In the genomic region with DNA sequence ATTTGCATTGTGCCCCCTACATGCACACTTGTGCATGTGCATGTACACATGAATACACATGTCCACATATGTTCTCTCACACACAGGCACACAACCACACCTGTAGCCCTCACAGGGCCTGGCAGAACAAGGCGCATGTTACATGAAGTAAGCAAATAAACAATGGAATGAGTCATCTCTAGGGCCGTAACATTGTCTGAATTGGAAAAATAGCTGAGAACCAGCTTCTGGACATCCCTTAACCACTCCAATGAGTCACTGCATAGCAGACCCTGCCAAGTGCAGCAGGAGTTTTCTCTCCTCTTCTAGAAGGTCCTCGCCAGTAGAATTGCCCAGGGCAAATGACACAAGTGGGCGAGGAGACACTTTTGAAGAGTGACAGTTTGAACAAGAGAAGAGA, we compare ENCODE assay signal across 13 cellular contexts.
DNase-seq lines count a peak whose midpoint lies in the region; ATAC-seq, FAIRE-seq and TF ChIP-seq lines count a peak whose summit lies in the region.
"Had no signal": no experiment of that assay in that cellular context is flagged by ENCODE, and none has a peak within 500 bp of the region (broad histone marks: within the 10 kb centered on the region; RNA-seq: fewer than 3 reads in every experiment).

No MANE protein-coding gene starts in this region.

- H3K9me3 Mint-ChIP-seq in nephron progenitor cell: peaks cover 7% of the 10 kb centered on the region

- dilution Hi-C loops in endothelial cell of umbilical vein (cut with MboI; ENCODE audit: extremely low pct_ligation_motif_present, low sequenced_read_pairs): no loop called here

- FAIRE-seq in endothelial cell of umbilical vein (lab: Jason Lieb, UNC): no peak
- FAIRE-seq in pancreas (lab: Jason Lieb, UNC): no peak

- TF ChIP-seq CTCF in PC-9 (conservative IDR thresholded peaks at IDR 0.05) (no peak), endothelial cell of umbilical vein (IDR thresholded peaks at IDR 0.05; ENCODE audit: extremely low read depth in 1 of 2, insufficient read depth in 1 of 2, low read depth in 1 of 2, low read length in 2 of 2) (no peak), pancreas (IDR thresholded peaks at IDR 0.05) (no peak), nephron progenitor cell (IDR thresholded peaks at IDR 0.05) (no peak)

- CTCF ChIA-PET in PC-9 (lab: Charles Lee): no interaction called here
- CTCF ChIA-PET in endothelial cell of umbilical vein (lab: Charles Lee): interaction anchor here (1.0 to 1.1 kb wide), 2 partner anchors 319 to 560 kb away, joined by 3 read pairs; no protein-coding TSS in a partner anchor

- H3K4me3 Mint-ChIP-seq in nephron progenitor cell: no peak overlapping the region
- H3K4me3 Mint-ChIP-seq: IgD-negative memory B cell had no signal

- peak; percentile 41 to 87 (median 70) for ATAC-seq in pancreas

- peak overlapping the region; percentile 21; the same call in 1 of the 2 replicates for H3K4me2 ChIP-seq in PC-9
- no peak overlapping the region for H3K4me2 ChIP-seq in endothelial cell of umbilical vein (ENCODE audit: insufficient read depth, low read length)

- H3K9ac ChIP-seq in endothelial cell of umbilical vein (replicated peaks; ENCODE audit: extremely low read depth, insufficient read depth, low read length): no peak overlapping the region

- peaks cover 33% of the 10 kb centered on the region for H3K4me1 ChIP-seq in PC-9 (replicated peaks; ENCODE audit: insufficient read depth)
- no peaks in the 10 kb centered on the region for H3K4me1 ChIP-seq in endothelial cell of umbilical vein (ENCODE audit: control insufficient read depth, extremely low read depth, insufficient read depth, low read length)
- no peaks in the 10 kb centered on the region for H3K4me1 ChIP-seq in pancreas

- H3K27me3 Mint-ChIP-seq in nephron progenitor cell (ENCODE audit: low read depth, poor library complexity): no peaks in the 10 kb centered on the region
- H3K27me3 Mint-ChIP-seq: IgD-negative memory B cell had no signal

- H3K36me3 Mint-ChIP-seq in nephron progenitor cell (ENCODE audit: low read depth): no peaks in the 10 kb centered on the region
- H3K36me3 Mint-ChIP-seq: IgD-negative memory B cell had no signal

- POLR2A ChIA-PET in PC-9 (lab: Charles Lee; ENCODE audit: unreplicated experiment) (interaction anchor here (0.6 kb wide), 1 partner anchor 311 kb away, joined by 4 read pairs; no protein-coding TSS in a partner anchor), endothelial cell of umbilical vein (lab: Charles Lee) (no interaction called here)

- H3K4me3 ChIP-seq in PC-9 (no peak overlapping the region), endothelial cell of umbilical vein (replicated peaks in 1 of 3; ENCODE audit: insufficient read depth in 1 of 3, low read depth in 1 of 3, low read length in 3 of 3) (no peak overlapping the region), pancreas (no peak overlapping the region)

- WGBS in pancreas, 2 donors: 57 to 66% methylated on average over 4 of the region's 4 CpGs

- H3K4me1 Mint-ChIP-seq in nephron progenitor cell: no peaks in the 10 kb centered on the region
- H3K4me1 Mint-ChIP-seq: IgD-negative memory B cell had no signal

- peak; percentile 71 for DNase-seq in EH (ENCODE audit: low read depth)
- peak; percentile 25 to 94 for DNase-seq in PC-9
- DNase-seq in endothelial cell of umbilical vein (ENCODE audit: low read depth, low spot score): peak; percentile 51
- peak in 5 of 6 donors; percentile 2 to 45 (median 15) for DNase-seq in pancreas
- DNase-seq in anterior cingulate cortex (lab: John Stamatoyannopoulos, UW): no peak
- no peak for DNase-seq in DMS 273 (lab: John Stamatoyannopoulos, UW; ENCODE audit: unreplicated experiment)
- DNase-seq in nephron progenitor cell: no peak
- DNase-seq in epidermal melanocyte (ENCODE audit: insufficient read length, low spot score): no peak
- DNase-seq: activated CD8-positive, alpha-beta memory T cell treated with anti-CD3 and anti-CD28 coated beads, Interleukin-2, amount 50 U/mL, for 4 hours; left cardiac atrium; NCI-H2081; stimulated activated CD8-positive, alpha-beta memory T cell treated with anti-CD3 and anti-CD28 coated beads, Interleukin-4, amount 100 ng/mL, for 48 hours had no signal

- H3K27me3 ChIP-seq in PC-9 (ENCODE audit: insufficient read depth, low read depth) (no peaks in the 10 kb centered on the region), endothelial cell of umbilical vein (ENCODE audit: control insufficient read depth in 2 of 2, insufficient read depth in 2 of 2, low read length in 2 of 2) (no peaks in the 10 kb centered on the region), pancreas (no peaks in the 10 kb centered on the region)

- H4K20me1 ChIP-seq in PC-9 (ENCODE audit: insufficient read depth) (no peaks in the 10 kb centered on the region), endothelial cell of umbilical vein (replicated peaks; ENCODE audit: control insufficient read depth, extremely low read depth, insufficient read depth, low read length) (no peaks in the 10 kb centered on the region)

- no peaks in the 10 kb centered on the region for H3K9me1 ChIP-seq in endothelial cell of umbilical vein (replicated peaks; ENCODE audit: control insufficient read depth, extremely low read depth, insufficient read depth, low read length)

- H3K79me2 ChIP-seq in PC-9 (ENCODE audit: low read depth) (no peaks in the 10 kb centered on the region), endothelial cell of umbilical vein (ENCODE audit: control insufficient read depth, insufficient read depth, low read length) (no peaks in the 10 kb centered on the region)

- TF ChIP-seq POLR2A in endothelial cell of umbilical vein (IDR thresholded peaks at IDR 0.05; ENCODE audit: low read depth, low read length): no peak

- BruUV-seq in PC-9 (replicated peaks; lab: Mats Ljungman, UMichigan) (no TSS peak), endothelial cell of umbilical vein (replicated peaks; lab: Mats Ljungman, UMichigan) (no TSS peak)

- H3K36me3 ChIP-seq in PC-9 (ENCODE audit: low read depth) (no peaks in the 10 kb centered on the region), endothelial cell of umbilical vein (ENCODE audit: control insufficient read depth in 2 of 2, extremely low read depth in 1 of 2, insufficient read depth in 2 of 2, low read length in 2 of 2) (no peaks in the 10 kb centered on the region), pancreas (no peaks in the 10 kb centered on the region)

- no peak overlapping the region for H2AFZ ChIP-seq in PC-9
- no peak overlapping the region for H2AFZ ChIP-seq in endothelial cell of umbilical vein (ENCODE audit: low read depth, low read length)

- H3K27ac ChIP-seq in PC-9: no peak overlapping the region; the same call in 1 of the 2 replicates
- no peak overlapping the region for H3K27ac ChIP-seq in endothelial cell of umbilical vein (ENCODE audit: insufficient read depth, low read depth, low read length)
- H3K27ac ChIP-seq in pancreas: no peak overlapping the region

- peaks cover 7% of the 10 kb centered on the region; the same call in 1 of the 2 replicates for H3F3A ChIP-seq in PC-9 (ENCODE audit: insufficient read depth, low read depth)

- no peaks in the 10 kb centered on the region for H3K9me3 ChIP-seq in PC-9 (ENCODE audit: insufficient read depth, low read depth)
- no peaks in the 10 kb centered on the region for H3K9me3 ChIP-seq in endothelial cell of umbilical vein (replicated peaks; ENCODE audit: control insufficient read depth, insufficient read depth, low read length)
- H3K9me3 ChIP-seq in pancreas: no peaks in the 10 kb centered on the region

- intact Hi-C loops in PC-9 (cut with micrococcal nuclease; ENCODE audit: unreplicated experiment): no loop called here
- intact Hi-C loops in endothelial cell of umbilical vein (cut with micrococcal nuclease): no loop called here
- intact Hi-C loops in pancreas (cut with DNase I): no loop called here

- H3K27ac Mint-ChIP-seq in nephron progenitor cell: no peak overlapping the region
- H3K27ac Mint-ChIP-seq: IgD-negative memory B cell had no signal

- peaks cover 5% of the 10 kb centered on the region; the same call in 1 of the 2 replicates for H3K9me2 ChIP-seq in PC-9 (ENCODE audit: insufficient read depth)

TF ChIP-seq in endothelial cell of umbilical vein, 7 proteins besides CTCF, POLR2A, EP300 and RAD21:
- TF ChIP-seq, protein P1, sequence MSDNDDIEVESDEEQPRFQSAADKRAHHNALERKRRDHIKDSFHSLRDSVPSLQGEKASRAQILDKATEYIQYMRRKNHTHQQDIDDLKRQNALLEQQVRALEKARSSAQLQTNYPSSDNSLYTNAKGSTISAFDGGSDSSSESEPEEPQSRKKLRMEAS (IDR thresholded peaks at IDR 0.05; ENCODE audit: insufficient read depth, insufficient read length): no peak
- no peak for TF ChIP-seq GATA2 (IDR thresholded peaks at IDR 0.05; ENCODE audit: insufficient read depth, insufficient read length, low read depth, low read length)
- TF ChIP-seq POLR2AphosphoS5 (IDR thresholded peaks at IDR 0.05; ENCODE audit: insufficient read depth, low read depth, low read length): no peak
- peak; percentile 22 for TF ChIP-seq JUN (IDR thresholded peaks at IDR 0.05; ENCODE audit: borderline replicate concordance, insufficient read depth, insufficient read length, low read depth)
- TF ChIP-seq FOS (IDR thresholded peaks at IDR 0.05; ENCODE audit: borderline replicate concordance, insufficient read depth, low read length): peak; percentile 71
- TF ChIP-seq MYC (IDR thresholded peaks at IDR 0.05; ENCODE audit: low read depth, low read length): no peak
- TF ChIP-seq EZH2 (IDR thresholded peaks at IDR 0.05; ENCODE audit: borderline replicate concordance, low read depth, low read length, severe bottlenecking): no peak

Comparison
In these comparisons a context has a peak if more than half of its experiments do, and no peak if none do; other contexts are left out.
1. DNase-seq: peak in EH (single experiment), PC-9 (2 of 2), endothelial cell of umbilical vein (single experiment) and pancreas (5 of 6); none in anterior cingulate cortex (0 of 58), DMS 273 (single experiment), nephron progenitor cell (single experiment) and epidermal melanocyte (single experiment).